In the genomic region with DNA sequence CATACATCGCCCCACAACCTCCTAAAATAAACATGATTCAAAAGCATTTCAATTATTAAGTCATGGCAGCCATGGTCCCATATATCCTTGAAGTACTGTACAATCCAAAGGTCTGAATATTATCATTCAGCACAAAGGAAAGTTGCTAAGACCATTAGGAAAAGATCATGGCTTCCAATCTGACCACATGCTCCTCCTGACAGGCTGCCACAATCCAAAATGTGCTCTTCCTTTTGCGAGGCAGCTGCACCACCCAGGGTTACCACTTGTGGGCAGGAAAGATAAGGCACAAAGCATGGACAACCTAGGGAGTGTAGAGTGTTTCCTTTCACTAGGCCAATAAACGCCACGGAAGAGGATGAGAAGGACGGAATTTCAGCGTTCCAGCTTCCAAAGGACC, we compare ENCODE assay signal across 14 cellular contexts. TPM values are rescaled to one million over a fixed set of nuclear protein-coding genes. Genes with fewer than 3 reads are reported as not detected.
DNase-seq lines count a peak whose midpoint lies in the region; ATAC-seq and TF ChIP-seq lines count a peak whose summit lies in the region.
"Had no signal": no experiment of that assay in that cellular context is flagged by ENCODE, and none has a peak within 500 bp of the region (broad histone marks: within the 10 kb centered on the region; RNA-seq: fewer than 3 reads in every experiment).

No MANE protein-coding gene starts in this region.

- H3K36me3 Mint-ChIP-seq in nephron (ENCODE audit: low read depth), result peaks cover 15% of the 10 kb centered on the region
- H3K36me3 Mint-ChIP-seq in activated naive CD8-positive, alpha-beta T cell treated with anti-CD3 and anti-CD28 coated beads for 36 hours, result peaks cover 19% of the 10 kb centered on the region

- H3K27ac Mint-ChIP-seq in nephron, result no peak overlapping the region
- H3K27ac Mint-ChIP-seq in activated naive CD8-positive, alpha-beta T cell treated with anti-CD3 and anti-CD28 coated beads for 36 hours, result no peak overlapping the region

- no peak for TF ChIP-seq CTCF in nephron (IDR thresholded peaks at IDR 0.05; ENCODE audit: unreplicated experiment in 3 of 3)

- peak; percentile 49 for DNase-seq in DMS53 (lab: John Stamatoyannopoulos, UW)
- DNase-seq in DMS53 treated with DMSO at 0.1 percent for 48 hours (lab: John Stamatoyannopoulos, UW; ENCODE audit: unreplicated experiment), result no peak
- peak in 42 of 76 experiments; percentile 10 to 60 (median 33) for DNase-seq in HUDEP-2 (lab: John Stamatoyannopoulos, UW; ENCODE audit: unreplicated experiment in 76 of 76)
- peak; percentile 34 for DNase-seq in UCSD-AML1 (lab: John Stamatoyannopoulos, UW; ENCODE audit: unreplicated experiment)
- no peak for DNase-seq in activated naive CD8-positive, alpha-beta T cell treated with anti-CD3 and anti-CD28 coated beads for 36 hours
- DNase-seq: 8988T; activated CD4-positive, alpha-beta T cell treated with anti-CD3 and anti-CD28 coated beads, Interleukin-2, amount 50 U/mL, for 4 hours; effector CD8-positive, alpha-beta T cell; naive thymus-derived CD4-positive, alpha-beta T cell; NCI-H1436 treated with DMSO at 0.1 percent for 48 hours; substantia nigra had no signal

- no peaks in the 10 kb centered on the region for H3K27me3 Mint-ChIP-seq in nephron (ENCODE audit: low read depth)
- H3K27me3 Mint-ChIP-seq in activated naive CD8-positive, alpha-beta T cell treated with anti-CD3 and anti-CD28 coated beads for 36 hours, result no peaks in the 10 kb centered on the region
- H3K27me3 Mint-ChIP-seq: naive thymus-derived CD4-positive, alpha-beta T cell had no signal

- H3K4me1 Mint-ChIP-seq in nephron, result no peaks in the 10 kb centered on the region
- H3K4me1 Mint-ChIP-seq in activated naive CD8-positive, alpha-beta T cell treated with anti-CD3 and anti-CD28 coated beads for 36 hours, result peaks cover 8% of the 10 kb centered on the region

- peak overlapping the region in 2 of 3 experiments; percentile 12 to 33 for H3K4me3 Mint-ChIP-seq in nephron
- no peak overlapping the region for H3K4me3 Mint-ChIP-seq in activated naive CD8-positive, alpha-beta T cell treated with anti-CD3 and anti-CD28 coated beads for 36 hours
- H3K4me3 Mint-ChIP-seq: naive thymus-derived CD4-positive, alpha-beta T cell had no signal

- no peaks in the 10 kb centered on the region for H3K9me3 Mint-ChIP-seq in nephron
- H3K9me3 Mint-ChIP-seq in activated naive CD8-positive, alpha-beta T cell treated with anti-CD3 and anti-CD28 coated beads for 36 hours, result no peaks in the 10 kb centered on the region
- H3K9me3 Mint-ChIP-seq: naive thymus-derived CD4-positive, alpha-beta T cell had no signal

- ATAC-seq in GM19463 (IDR thresholded peaks at IDR 0.05; ENCODE audit: unreplicated experiment) (no peak), HG03139 (IDR thresholded peaks at IDR 0.05; ENCODE audit: unreplicated experiment) (no peak)
- ATAC-seq: naive thymus-derived CD4-positive, alpha-beta T cell had no signal

RNA-seq across cellular contexts. Expression of a gene that starts 5.4 kb away (rescaled TPM):
- total RNA-seq in activated naive CD8-positive, alpha-beta T cell treated with anti-CD3 and anti-CD28 coated beads for 36 hours, result 100 to 1,000 TPM; 148 to 154 TPM

RNA-seq across cellular contexts. Expression of a gene that starts 36.3 kb away (rescaled TPM):
- 100 to 1,000 TPM; 156 to 161 TPM for total RNA-seq in activated naive CD8-positive, alpha-beta T cell treated with anti-CD3 and anti-CD28 coated beads for 36 hours

RNA-seq across cellular contexts. Expression of a gene that starts 56.1 kb away (rescaled TPM):
- total RNA-seq in activated naive CD8-positive, alpha-beta T cell treated with anti-CD3 and anti-CD28 coated beads for 36 hours, result 100 to 1,000 TPM; 375 to 398 TPM

Comparison
In these comparisons a context has a peak if more than half of its experiments do, and no peak if none do; other contexts are left out.
1. DNase-seq: peak in DMS53 (single experiment), HUDEP-2 (42 of 76) and UCSD-AML1 (single experiment); none in DMS53 treated with DMSO at 0.1 percent for 48 hours (single experiment) and activated naive CD8-positive, alpha-beta T cell treated with anti-CD3 and anti-CD28 coated beads for 36 hours (single experiment).